ENCODE assay signal across 32 cellular contexts in the genomic region with DNA sequence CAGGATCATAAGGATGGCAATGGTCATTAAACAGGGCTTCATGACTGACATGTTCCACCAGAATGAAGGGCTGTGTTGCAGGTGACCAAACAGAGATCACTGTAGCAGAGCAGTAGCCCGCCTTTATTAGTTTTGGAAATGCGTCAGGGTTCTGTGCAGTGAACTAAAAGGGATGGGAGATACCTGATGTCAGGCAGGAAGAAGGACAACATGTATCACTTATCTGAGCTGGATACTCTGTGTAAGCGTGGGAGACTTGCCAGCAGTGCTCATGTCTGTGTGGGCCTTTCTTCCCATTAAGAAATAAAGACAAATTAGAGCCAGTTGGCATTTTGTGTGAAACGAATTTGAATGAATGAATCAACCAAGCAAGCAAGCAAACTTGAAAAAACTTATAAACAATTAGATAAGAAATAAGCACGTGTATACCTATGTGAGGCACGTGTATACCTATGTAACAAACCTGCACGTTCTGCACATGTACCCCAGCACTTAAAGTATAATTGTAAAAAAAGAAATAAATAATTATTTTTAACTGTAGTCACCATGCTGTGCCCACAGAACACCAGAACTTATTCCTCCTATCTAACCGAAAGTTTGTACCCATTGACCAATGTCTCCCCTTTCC. TPM values are rescaled to one million over a fixed set of nuclear protein-coding genes. Genes with fewer than 3 reads are reported as not detected.
"Had no signal": no experiment of that assay in that cellular context is flagged by ENCODE, and none has a peak within 500 bp of the region (broad histone marks: within the 10 kb centered on the region; RNA-seq: fewer than 3 reads in every experiment).

A gene with protein sequence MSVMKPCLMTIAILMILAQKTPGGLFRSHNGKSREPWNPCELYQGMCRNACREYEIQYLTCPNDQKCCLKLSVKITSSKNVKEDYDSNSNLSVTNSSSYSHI (minus strand): TSS at position 51 of the 628 bp plus-strand sequence. CDS start 0 bp downstream, at position 51.

- H3K27me3 ChIP-seq: stomach, suprapubic skin, testis, thyroid gland, tibial artery, tibial nerve, transverse colon, upper lobe of left lung, upper lobe of right lung, uterus, vagina had no signal

- DNase-seq: stimulated activated CD4-positive, alpha-beta T cell treated with anti-CD3 and anti-CD28 coated beads, Interleukin-2, amount 100 ng/mL, for 48 hours; stimulated activated CD4-positive, alpha-beta T cell treated with anti-CD3 and anti-CD28 coated beads, Interleukin-4, amount 100 ng/mL, for 1 hour; stimulated activated CD4-positive, alpha-beta T cell treated with anti-CD3 and anti-CD28 coated beads, Interleukin-4, amount 100 ng/mL, for 24 hours; stimulated activated CD4-positive, alpha-beta T cell treated with anti-CD3 and anti-CD28 coated beads, Interleukin-4, amount 100 ng/mL, for 4 hours; stimulated activated CD8-positive, alpha-beta memory T cell treated with anti-CD3 and anti-CD28 coated beads, Interleukin-4, amount 100 ng/mL, for 48 hours; stimulated activated naive B cell treated with anti-CD40 and anti-IgM and Interleukin-4, amounts not matched to agents 10 μg/mL and 1 μg/mL and 100 μg/mL, for 72 hours; stimulated activated naive CD4-positive, alpha-beta T cell; stimulated activated naive CD4-positive, alpha-beta T cell treated with Interleukin-2 at 50 U/mL for 16 hours; stimulated activated naive CD8-positive, alpha-beta T cell treated with anti-CD3 and anti-CD28 coated beads, Interleukin-15, amount 100 ng/mL, for 72 hours; stimulated activated naive CD8-positive, alpha-beta T cell treated with anti-CD3 and anti-CD28 coated beads, Interleukin-15, Interleukin-2, amounts not matched to agents 100 U/mL and 50 U/mL, for 24 hours; stomach; substantia nigra; testis; thyroid gland; tibial artery; transverse colon; trophoblast cell; upper lobe of left lung; upper lobe of right lung; uterus had no signal

- ATAC-seq: stimulated activated effector memory CD8-positive, alpha-beta T cell treated with anti-CD3 and anti-CD28 coated beads, Interleukin-12 subunit alpha, Interleukin-12 subunit beta, amount 100 ng/mL, for 72 hours; stimulated activated memory B cell treated with anti-CD40 and anti-IgM and Interleukin-4, amounts not matched to agents 10 μg/mL and 1 μg/mL and 100 μg/mL, for 72 hours; stimulated activated naive B cell treated with anti-CD40 and anti-IgM and Interleukin-4, amounts not matched to agents 10 μg/mL and 1 μg/mL and 100 μg/mL, for 72 hours; stimulated activated naive CD8-positive, alpha-beta T cell treated with anti-CD3 and anti-CD28 coated beads, Interleukin-15, amount 100 ng/mL, for 72 hours; stimulated activated naive CD8-positive, alpha-beta T cell treated with anti-CD3 and anti-CD28 coated beads, Interleukin-15, Interleukin-2, amounts not matched to agents 100 U/mL and 50 U/mL, for 24 hours; upper lobe of right lung had no signal

- H3K9me3 ChIP-seq: testis, thoracic aorta, thyroid gland, tibial artery, transverse colon, upper lobe of left lung, upper lobe of right lung, uterus, vagina had no signal

- H3K4me3 ChIP-seq: stomach, suprapubic skin, testis, thoracic aorta, thyroid gland, tibial artery, tibial nerve, transverse colon, upper lobe of left lung, upper lobe of right lung, uterus, vagina had no signal

- H3K36me3 ChIP-seq: stomach, suprapubic skin, thoracic aorta, thyroid gland, tibial artery, tibial nerve, transverse colon, upper lobe of left lung, upper lobe of right lung, uterus, vagina had no signal

- FAIRE-seq: urothelium cell line had no signal

- H3K4me1 ChIP-seq: stomach, suprapubic skin, testis, thyroid gland, tibial artery, tibial nerve, transverse colon, upper lobe of left lung, upper lobe of right lung, uterus, vagina had no signal

- H3K27ac ChIP-seq: stomach, suprapubic skin, testis, thoracic aorta, thyroid gland, tibial artery, tibial nerve, transverse colon, upper lobe of left lung, upper lobe of right lung, uterus, vagina had no signal

RNA-seq across cellular contexts. Expression of the gene that starts here (rescaled TPM):
- total RNA-seq: stomach, subcutaneous adipose tissue, suprapubic skin, temporal lobe, testis, thoracic aorta, thyroid gland, tibial nerve, transverse colon, upper lobe of left lung, upper lobe of right lung, ureter, urinary bladder, uterus, vagina had no signal
- polyA plus RNA-seq: stomach, thymus, urinary bladder had no signal
